In the genomic region with DNA sequence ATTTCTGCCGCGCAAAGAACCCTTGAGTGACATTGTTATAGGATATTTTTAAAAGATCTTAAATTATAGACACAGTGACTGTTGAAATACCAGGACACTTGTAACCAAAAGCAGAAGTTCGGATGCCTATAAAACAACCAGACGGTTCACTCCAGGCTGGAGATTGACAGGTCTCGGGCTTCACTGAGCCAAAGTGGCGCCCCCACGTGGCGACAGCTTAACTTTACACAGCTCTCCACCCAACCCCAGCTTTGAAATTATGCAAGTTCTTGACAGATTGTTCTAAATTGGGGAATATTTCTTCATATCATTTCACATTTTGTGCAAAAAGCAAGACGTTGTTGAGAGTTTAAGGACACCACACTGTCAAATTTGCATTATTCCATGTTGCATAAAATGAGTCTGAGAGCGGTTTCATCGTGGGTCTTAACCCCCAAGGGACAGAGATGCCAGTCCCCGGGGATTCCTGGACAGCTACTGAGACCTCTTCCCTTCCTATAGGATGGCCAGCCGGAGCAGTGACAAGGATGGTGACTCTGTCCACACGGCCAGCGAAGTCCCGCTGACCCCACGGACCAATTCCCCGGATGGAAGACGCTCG, we compare ENCODE assay signal across 9 cellular contexts. TPM values are rescaled to one million over a fixed set of nuclear protein-coding genes. Genes with fewer than 3 reads are reported as not detected.
A peak's percentile ranks its signal among the peaks of the same experiment; 100 is the strongest.
DNase-seq lines count a peak whose midpoint lies in the region; ATAC-seq, FAIRE-seq and TF ChIP-seq lines count a peak whose summit lies in the region.
"Had no signal": no experiment of that assay in that cellular context is flagged by ENCODE, and none has a peak within 500 bp of the region (broad histone marks: within the 10 kb centered on the region; RNA-seq: fewer than 3 reads in every experiment).

No MANE protein-coding gene starts in this region.

- no peak overlapping the region for H3K27ac ChIP-seq in naive thymus-derived CD4-positive, alpha-beta T cell (ENCODE audit: low read depth, low read length)

- no peaks in the 10 kb centered on the region for H3K4me1 Mint-ChIP-seq in naive thymus-derived CD4-positive, alpha-beta T cell
- H3K4me1 Mint-ChIP-seq: T-cell had no signal

- no peaks in the 10 kb centered on the region for H3K4me1 ChIP-seq in naive thymus-derived CD4-positive, alpha-beta T cell (ENCODE audit: control insufficient read depth in 2 of 2, insufficient read depth in 2 of 2, low read length in 2 of 2)

- no peaks in the 10 kb centered on the region for H3K9me3 ChIP-seq in naive thymus-derived CD4-positive, alpha-beta T cell (ENCODE audit: control insufficient read depth in 2 of 3, low read length in 3 of 3)

- intact Hi-C loops in naive thymus-derived CD4-positive, alpha-beta T cell (cut with micrococcal nuclease), result loop anchor here in 1 of 2 donors (1.0 kb wide), 1 partner anchor 94 kb away; no protein-coding TSS in a partner anchor

- DNase-seq in ELR (ENCODE audit: low read depth) (peak; percentile 56), HuH-7.5 (ENCODE audit: low spot score) (peak; percentile 63), UCSD-AML1 (lab: John Stamatoyannopoulos, UW; ENCODE audit: unreplicated experiment) (peak; percentile 80), erythroblast (lab: John Stamatoyannopoulos, UW) (peak; percentile 62 to 74), urothelium cell line (ENCODE audit: low spot score) (peak; percentile 53)
- peak in 2 of 9 donors; percentile 21 to 60 for DNase-seq in naive thymus-derived CD4-positive, alpha-beta T cell

- H3K27me3 Mint-ChIP-seq in naive thymus-derived CD4-positive, alpha-beta T cell, result peaks cover 0 to 27% (median 18%) of the 10 kb centered on the region in 5 donors

- no peaks in the 10 kb centered on the region for H3K36me3 Mint-ChIP-seq in naive thymus-derived CD4-positive, alpha-beta T cell
- H3K36me3 Mint-ChIP-seq: T-cell had no signal

- H3K9me3 Mint-ChIP-seq in naive thymus-derived CD4-positive, alpha-beta T cell, result peaks cover 0 to 10% (median 0%) of the 10 kb centered on the region in 11 donors
- H3K9me3 Mint-ChIP-seq: T-cell had no signal

- TF ChIP-seq POLR2A in erythroblast (IDR thresholded peaks at IDR 0.05; ENCODE audit: low read length), result no peak

- CTCF ChIA-PET in naive thymus-derived CD4-positive, alpha-beta T cell (lab: Charles Lee), result no interaction called here

- H3K36me3 ChIP-seq in naive thymus-derived CD4-positive, alpha-beta T cell (ENCODE audit: control insufficient read depth in 2 of 3, insufficient read depth in 3 of 3, low read length in 3 of 3), result no peaks in the 10 kb centered on the region

- no peak overlapping the region for H3K4me3 ChIP-seq in naive thymus-derived CD4-positive, alpha-beta T cell (ENCODE audit: low read length)

- H3K27ac Mint-ChIP-seq in naive thymus-derived CD4-positive, alpha-beta T cell, result peak overlapping the region in 1 of 9 donors; percentile 41
- H3K27ac Mint-ChIP-seq: T-cell had no signal

- FAIRE-seq in urothelium cell line (lab: Jason Lieb, UNC), result no peak

- POLR2A ChIA-PET in naive thymus-derived CD4-positive, alpha-beta T cell (lab: Charles Lee), result no interaction called here

- H3K27me3 ChIP-seq in naive thymus-derived CD4-positive, alpha-beta T cell (ENCODE audit: control insufficient read depth in 2 of 2, insufficient read depth in 2 of 2, low read length in 2 of 2), result no peaks in the 10 kb centered on the region

- peak; percentile 82 for ATAC-seq in naive thymus-derived CD4-positive, alpha-beta T cell
- ATAC-seq in HG03175 (IDR thresholded peaks at IDR 0.05; ENCODE audit: unreplicated experiment) (no peak), HG02623 (IDR thresholded peaks at IDR 0.05; ENCODE audit: unreplicated experiment) (no peak)

- no peak overlapping the region for H3K4me3 Mint-ChIP-seq in naive thymus-derived CD4-positive, alpha-beta T cell
- H3K4me3 Mint-ChIP-seq: T-cell had no signal

RNA-seq across cellular contexts. Expression of a gene that starts 11.9 kb away (rescaled TPM):
- 1 to 10 TPM in 1 of 5 experiments, under 1 TPM in 2, not detected in 2; 0.08 to 3.6 (median 0.24) TPM for total RNA-seq in naive thymus-derived CD4-positive, alpha-beta T cell
- polyA plus RNA-seq in naive thymus-derived CD4-positive, alpha-beta T cell, result not detected
